ENCODE assay signal across 8 cellular contexts in the genomic region with DNA sequence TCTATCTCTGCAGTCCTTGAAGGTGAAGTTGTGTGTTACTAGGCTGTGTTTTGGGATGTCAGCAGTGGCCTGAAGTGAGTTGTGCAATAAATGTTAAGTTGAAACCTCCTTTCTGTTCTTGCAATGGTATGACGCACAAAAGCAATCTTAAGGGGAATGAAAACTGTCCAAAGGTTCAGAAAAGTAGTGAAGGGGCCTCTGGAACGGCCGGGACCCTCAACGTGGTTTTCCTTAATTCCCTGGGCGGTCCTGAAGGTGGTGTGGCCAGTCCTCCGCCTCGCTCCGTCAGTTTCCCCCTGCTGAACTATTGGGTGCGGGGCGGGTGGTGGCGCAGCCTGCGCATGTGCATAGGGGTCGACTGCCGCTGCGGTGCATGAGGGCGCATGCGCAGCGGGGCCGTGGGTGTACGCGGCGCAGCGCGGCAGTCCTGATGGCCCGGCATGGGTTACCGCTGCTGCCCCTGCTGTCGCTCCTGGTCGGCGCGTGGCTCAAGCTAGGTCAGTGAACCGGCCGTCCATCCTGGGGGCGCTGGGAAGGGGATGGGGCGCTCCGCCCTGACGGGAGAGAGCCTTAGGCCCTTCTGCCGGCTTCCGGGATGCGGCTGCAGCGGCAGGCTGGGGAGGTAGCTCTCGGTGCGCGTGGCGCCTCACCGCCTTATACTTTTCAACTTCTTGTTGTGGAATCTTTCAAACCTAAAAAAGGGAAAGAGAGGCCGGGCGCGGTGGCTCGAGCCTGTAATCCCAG. TPM values are rescaled to one million over a fixed set of nuclear protein-coding genes. Genes with fewer than 3 reads are reported as not detected.
DNase-seq lines count a peak whose midpoint lies in the region; ATAC-seq and FAIRE-seq lines count a peak whose summit lies in the region.

Gene SUMF2, plus strand, starts transcription at position 405 of the 744 bp plus-strand sequence. Its CDS starts 26 bp downstream, at position 431.

- peak; percentile 88 for ATAC-seq in GM18498 (IDR thresholded peaks at IDR 0.05; ENCODE audit: unreplicated experiment)
- ATAC-seq in HG02870 (IDR thresholded peaks at IDR 0.05; ENCODE audit: unreplicated experiment): peak; percentile 79
- ATAC-seq in T-helper 17 cell: peak; percentile 91
- ATAC-seq in left ventricle myocardium superior: peak; percentile 100

- intact Hi-C loops in left ventricle myocardium superior (cut with micrococcal nuclease): loop anchor here (10.0 kb wide), 1 partner anchor 79 kb away; no protein-coding TSS in a partner anchor

- peaks cover 26% of the 10 kb centered on the region for H3K4me1 Mint-ChIP-seq in T-helper 17 cell

- peaks cover 15% of the 10 kb centered on the region for H3K36me3 Mint-ChIP-seq in T-helper 17 cell (ENCODE audit: low read depth)

- H3K27me3 Mint-ChIP-seq in T-helper 17 cell: no peaks in the 10 kb centered on the region

- no peaks in the 10 kb centered on the region for H3K9me3 ChIP-seq in T-helper 17 cell (ENCODE audit: control insufficient read depth, low read length, poor library complexity, severe bottlenecking)

- peak within 1 kb of the TSS; percentile 93 for H3K4me3 Mint-ChIP-seq in T-helper 17 cell

- H3K27ac Mint-ChIP-seq in T-helper 17 cell: peak within 1 kb of the TSS; percentile 96

- DNase-seq in NCI-H1694 (lab: John Stamatoyannopoulos, UW) (peak; percentile 65), T-helper 17 cell (peak; percentile 87 to 92 (median 88)), amygdala (lab: John Stamatoyannopoulos, UW) (peak; percentile 34 to 94 (median 84)), left ventricle myocardium superior (peak; percentile 97), pulmonary artery endothelial cell (ENCODE audit: low read depth, low spot score) (no peak), urothelium cell line (ENCODE audit: low spot score) (peak; percentile 99)

- FAIRE-seq in urothelium cell line (lab: Jason Lieb, UNC): peak; percentile 97

RNA-seq across cellular contexts. Expression of gene SUMF2, which starts in this region (rescaled TPM):
- total RNA-seq in T-helper 17 cell: 100 to 1,000 TPM; 112 to 113 TPM
- 29.2 TPM for total RNA-seq in left ventricle myocardium superior
- 129 and 164 TPM in 2 replicates for total RNA-seq in pulmonary artery endothelial cell
